ENCODE assay signal across 11 cellular contexts in genomic region chr3:45123030-45123429, GRCh38. TPM values are rescaled to one million over a fixed set of nuclear protein-coding genes. Genes with fewer than 3 reads are reported as not detected.
DNase-seq lines count a peak whose midpoint lies in the region; ATAC-seq, FAIRE-seq and TF ChIP-seq lines count a peak whose summit lies in the region.
"Had no signal": no experiment of that assay in that cellular context is flagged by ENCODE, and none has a peak within 500 bp of the region (broad histone marks: within the 10 kb centered on the region; RNA-seq: fewer than 3 reads in every experiment).

No MANE protein-coding gene starts in this region.

- ATAC-seq in A549, result peak; percentile 83 to 84
- peak; percentile 74 for ATAC-seq in GM19467 (IDR thresholded peaks at IDR 0.05; ENCODE audit: unreplicated experiment)

- H3K4me1 Mint-ChIP-seq in glutamatergic neuron (ENCODE audit: low read depth, unreplicated experiment), result peaks cover 7% of the 10 kb centered on the region

- peaks cover 1% of the 10 kb centered on the region for H3K9me3 Mint-ChIP-seq in glutamatergic neuron (ENCODE audit: unreplicated experiment)
- H3K9me3 Mint-ChIP-seq: activated naive CD4-positive, alpha-beta T cell treated with anti-CD3 and anti-CD28 coated beads for 36 hours had no signal

- TF ChIP-seq RAD21 in A549 (conservative IDR thresholded peaks at IDR 0.05 in 1 of 2, IDR thresholded peaks at IDR 0.05 in 1 of 2), result peak in 1 of 2 experiments; percentile 32; a peak in 1 of 5 replicates

- POLR2A ChIA-PET in A549 (lab: Yijun Ruan, JAX), result interaction anchor here (0.6 to 1.6 kb wide), 7 partner anchors 15 to 81 kb away, joined by 3 to 8 read pairs (median 4); partner anchors contain the start of gene CDCP1

- H3K27ac ChIP-seq in A549, result peak overlapping the region; percentile 72 to 85
- peak overlapping the region; percentile 81 to 86 for H3K27ac ChIP-seq in esophagus (ENCODE audit: low read depth in 2 of 2, low read length in 1 of 2)
- H3K27ac ChIP-seq: parathyroid adenoma had no signal

- H3K4me3 ChIP-seq in A549 (no peak overlapping the region), esophagus (ENCODE audit: low read depth in 1 of 2, low read length in 2 of 2) (no peak overlapping the region)

- DNase-seq in A549 (ENCODE audit: low read depth in 1 of 2, low spot score in 1 of 2) (peak; percentile 41 to 74), LoVo (ENCODE audit: low spot score) (peak; percentile 77), NCI-H1048 (lab: John Stamatoyannopoulos, UW) (no peak), NCI-H187 (lab: John Stamatoyannopoulos, UW) (no peak), iPS-NIHi11 (ENCODE audit: low spot score) (no peak), glutamatergic neuron (no peak)
- DNase-seq: activated naive CD4-positive, alpha-beta T cell treated with anti-CD3 and anti-CD28 coated beads for 36 hours; DMS79 treated with DMSO at 0.1 percent for 48 hours had no signal

- H3K27me3 ChIP-seq in esophagus (ENCODE audit: control insufficient read depth in 1 of 2, insufficient read depth in 2 of 2, low read length in 2 of 2), result no peaks in the 10 kb centered on the region

- WGBS in A549 (ENCODE audit: missing lambda C conversion rate), result 3% methylated on average over 5 of the region's 5 CpGs
- 42% methylated on average over 5 of the region's 5 CpGs for WGBS in esophagus, 2 donors

- H3K36me3 Mint-ChIP-seq in glutamatergic neuron (ENCODE audit: unreplicated experiment), result no peaks in the 10 kb centered on the region

- H3K27ac Mint-ChIP-seq in glutamatergic neuron (ENCODE audit: unreplicated experiment), result no peak overlapping the region
- H3K27ac Mint-ChIP-seq: activated naive CD4-positive, alpha-beta T cell treated with anti-CD3 and anti-CD28 coated beads for 36 hours had no signal

- FAIRE-seq in A549 (lab: Jason Lieb, UNC), result no peak

- peaks cover 57% of the 10 kb centered on the region for H3K4me1 ChIP-seq in A549
- peaks cover 2 to 20% of the 10 kb centered on the region in 2 donors for H3K4me1 ChIP-seq in esophagus (ENCODE audit: control insufficient read depth in 2 of 2, insufficient read depth in 2 of 2, low read length in 1 of 2)
- H3K4me1 ChIP-seq: parathyroid adenoma had no signal

- TF ChIP-seq CTCF in A549 (IDR thresholded peaks at IDR 0.05) (no peak), glutamatergic neuron (IDR thresholded peaks at IDR 0.05; ENCODE audit: partially characterized antibody, unreplicated experiment) (no peak)

- peaks cover 2% of the 10 kb centered on the region for H3K27me3 Mint-ChIP-seq in glutamatergic neuron (ENCODE audit: unreplicated experiment)

- no peaks in the 10 kb centered on the region for H3K36me3 ChIP-seq in esophagus (ENCODE audit: control insufficient read depth in 2 of 2, insufficient read depth in 2 of 2, low read length in 1 of 2)

- no peak overlapping the region for H3K4me3 Mint-ChIP-seq in glutamatergic neuron (ENCODE audit: unreplicated experiment)
- H3K4me3 Mint-ChIP-seq: activated naive CD4-positive, alpha-beta T cell treated with anti-CD3 and anti-CD28 coated beads for 36 hours had no signal

- TF ChIP-seq EP300 in A549 (IDR thresholded peaks at IDR 0.05), result peak; percentile 65 to 68; a peak in 3 of 5 replicates

- peak overlapping the region; percentile 78 for H3K4me2 ChIP-seq in A549

- no peak for TF ChIP-seq POLR2A in A549 (IDR thresholded peaks at IDR 0.05; ENCODE audit: low read length)

- H3K9me3 ChIP-seq in A549 (no peaks in the 10 kb centered on the region), esophagus (ENCODE audit: control insufficient read depth in 2 of 2, insufficient read depth in 1 of 2, low read depth in 1 of 2, low read length in 1 of 2) (no peaks in the 10 kb centered on the region)

- CTCF ChIA-PET in A549 (lab: Yijun Ruan, JAX), result interaction anchor here (0.5 to 1.8 kb wide), 8 partner anchors 16 to 1038 kb away, joined by 3 to 16 read pairs (median 3); no protein-coding TSS in a partner anchor

TF ChIP-seq in A549, 52 proteins besides CTCF, POLR2A, EP300 and RAD21 (continues in another document):
- TF ChIP-seq HDAC2 (IDR thresholded peaks at IDR 0.05) (no peak), NFE2L2 (conservative IDR thresholded peaks at IDR 0.05; ENCODE audit: low read length) (no peak), EHF (CRISPR knock-in tag; IDR thresholded peaks at IDR 0.05) (no peak), NR3C1 (IDR thresholded peaks at IDR 0.05) (no peak), RARB (CRISPR knock-in tag; IDR thresholded peaks at IDR 0.05) (no peak), ZSCAN20 (CRISPR knock-in tag; IDR thresholded peaks at IDR 0.05) (no peak), MAFK (IDR thresholded peaks at IDR 0.05; ENCODE audit: partially characterized antibody) (no peak), MYC (IDR thresholded peaks at IDR 0.05; ENCODE audit: borderline replicate concordance, low read length) (no peak), SREBF2 (IDR thresholded peaks at IDR 0.05) (no peak), SMC3 (IDR thresholded peaks at IDR 0.05) (peak; percentile 15; the same call in 1 of the 3 replicates), PBX3 (IDR thresholded peaks at IDR 0.05) (no peak), TFCP2L1 (CRISPR knock-in tag; IDR thresholded peaks at IDR 0.05) (no peak), BCL3 (IDR thresholded peaks at IDR 0.05) (no peak), HOXA7 (CRISPR knock-in tag; IDR thresholded peaks at IDR 0.05) (no peak), RCOR1 (IDR thresholded peaks at IDR 0.05; ENCODE audit: low read depth, low read length) (no peak), FOXS1 (CRISPR knock-in tag; IDR thresholded peaks at IDR 0.05) (no peak), ZC3H11A (IDR thresholded peaks at IDR 0.05) (no peak), JUNB (IDR thresholded peaks at IDR 0.05) (peak; percentile 90), ZNF302 (CRISPR knock-in tag; IDR thresholded peaks at IDR 0.05) (no peak), GATA3 (IDR thresholded peaks at IDR 0.05; ENCODE audit: borderline replicate concordance) (peak; percentile 45; the same call in 1 of the 2 replicates), CHD2 (IDR thresholded peaks at IDR 0.05; ENCODE audit: low read length, partially characterized antibody) (no peak), HOXB5 (CRISPR knock-in tag; IDR thresholded peaks at IDR 0.05) (no peak), CHD4 (IDR thresholded peaks at IDR 0.05; ENCODE audit: borderline replicate concordance) (no peak), ESRRA (IDR thresholded peaks at IDR 0.05; ENCODE audit: borderline replicate concordance, low read length) (no peak), EHMT2 (IDR thresholded peaks at IDR 0.05; ENCODE audit: low read depth) (no peak), KDM5A (IDR thresholded peaks at IDR 0.05) (no peak), TP53 (CRISPR knock-in tag; IDR thresholded peaks at IDR 0.05) (no peak), RFX5 (IDR thresholded peaks at IDR 0.05) (no peak), HOXB13 (CRISPR knock-in tag; IDR thresholded peaks at IDR 0.05; ENCODE audit: low read depth) (no peak)
- TF ChIP-seq, protein P1, sequence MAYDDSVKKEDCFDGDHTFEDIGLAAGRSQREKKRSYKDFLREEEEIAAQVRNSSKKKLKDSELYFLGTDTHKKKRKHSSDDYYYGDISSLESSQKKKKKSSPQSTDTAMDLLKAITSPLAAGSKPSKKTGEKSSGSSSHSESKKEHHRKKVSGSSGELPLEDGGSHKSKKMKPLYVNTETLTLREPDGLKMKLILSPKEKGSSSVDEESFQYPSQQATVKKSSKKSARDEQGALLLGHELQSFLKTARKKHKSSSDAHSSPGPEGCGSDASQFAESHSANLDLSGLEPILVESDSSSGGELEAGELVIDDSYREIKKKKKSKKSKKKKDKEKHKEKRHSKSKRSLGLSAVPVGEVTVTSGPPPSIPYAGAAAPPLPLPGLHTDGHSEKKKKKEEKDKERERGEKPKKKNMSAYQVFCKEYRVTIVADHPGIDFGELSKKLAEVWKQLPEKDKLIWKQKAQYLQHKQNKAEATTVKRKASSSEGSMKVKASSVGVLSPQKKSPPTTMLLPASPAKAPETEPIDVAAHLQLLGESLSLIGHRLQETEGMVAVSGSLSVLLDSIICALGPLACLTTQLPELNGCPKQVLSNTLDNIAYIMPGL (CRISPR knock-in tag; IDR thresholded peaks at IDR 0.05; ENCODE audit: borderline replicate concordance), result no peak
- TF ChIP-seq, protein P2, sequence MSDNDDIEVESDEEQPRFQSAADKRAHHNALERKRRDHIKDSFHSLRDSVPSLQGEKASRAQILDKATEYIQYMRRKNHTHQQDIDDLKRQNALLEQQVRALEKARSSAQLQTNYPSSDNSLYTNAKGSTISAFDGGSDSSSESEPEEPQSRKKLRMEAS (IDR thresholded peaks at IDR 0.05), result peak; percentile 52

RNA-seq across cellular contexts. Expression of gene CDCP1, which starts 23.1 kb away (rescaled TPM):
- polyA plus RNA-seq in A549 (2011; rRNA removed), result 9.9 and 12.5 TPM in 2 replicates
- 2.1 and 2.8 TPM in 2 replicates for polyA plus RNA-seq in A549 (2012; cell fraction: cytosol; rRNA removed)
- polyA plus RNA-seq in A549 (2012; cell fraction: nucleus; rRNA removed), result 3.5 and 3.7 TPM in 2 replicates
- 3.0 to 3.9 TPM (median 3.4 TPM) in 3 replicates for polyA plus RNA-seq in A549 (2017; fragmentation: RNase III; extraction: RNeasy Plus Mini Kit Qiagen cat#74134 plus additional on column Dnase treatment)
- 16.5 and 17.8 TPM in 2 replicates for polyA minus RNA-seq in A549 (2011; rRNA and poly(A)+ RNA removed)
- 10 to 100 TPM; 21.0 to 24.3 TPM for polyA plus RNA-seq in esophagus
- total RNA-seq in glutamatergic neuron (ENCODE audit: unreplicated experiment), result 0.71 TPM

Comparison
In these comparisons a context has a peak if more than half of its experiments do, and no peak if none do; other contexts are left out.
1. DNase-seq: peak in A549 (2 of 2) and LoVo (single experiment); none in NCI-H1048 (single experiment), NCI-H187 (0 of 2), iPS-NIHi11 (single experiment) and glutamatergic neuron (single experiment).